23 cellular contexts compared by ENCODE assay signal in genomic region chr12:53145383-53145782, GRCh38. TPM values are rescaled to one million over a fixed set of nuclear protein-coding genes. Genes with fewer than 3 reads are reported as not detected.
DNase-seq lines count a peak whose midpoint lies in the region; ATAC-seq and TF ChIP-seq lines count a peak whose summit lies in the region.
"Had no signal": no experiment of that assay in that cellular context is flagged by ENCODE, and none has a peak within 500 bp of the region (broad histone marks: within the 10 kb centered on the region; RNA-seq: fewer than 3 reads in every experiment).

No MANE protein-coding gene starts in this region.

- peak; percentile 51 for ATAC-seq in sciatic nerve
- ATAC-seq in foreskin keratinocyte: no peak
- no peak for ATAC-seq in GM19397 (IDR thresholded peaks at IDR 0.05; ENCODE audit: unreplicated experiment)
- ATAC-seq: natural killer cell had no signal

- H3K36me3 Mint-ChIP-seq in activated CD4-positive, alpha-beta T cell treated with anti-CD3 and anti-CD28 coated beads, Interleukin-2, amount 10 ng/mL, durations not matched to agents 24 days and 14 days (ENCODE audit: low read depth): no peaks in the 10 kb centered on the region
- H3K36me3 Mint-ChIP-seq: memory B cell, natural killer cell had no signal

- peaks cover 2% of the 10 kb centered on the region for H3K27me3 ChIP-seq in foreskin keratinocyte
- H3K27me3 ChIP-seq: breast epithelium, tibial artery had no signal

- H3K9me3 Mint-ChIP-seq in activated CD4-positive, alpha-beta T cell treated with anti-CD3 and anti-CD28 coated beads, Interleukin-2, amount 10 ng/mL, durations not matched to agents 24 days and 14 days: no peaks in the 10 kb centered on the region
- H3K9me3 Mint-ChIP-seq: activated CD4-positive, alpha-beta T cell treated with anti-CD3 and anti-CD28 coated beads, Interleukin-2, amount 10 ng/mL, durations not matched to agents 7 days and 5 days; memory B cell; natural killer cell had no signal

- H3K27ac Mint-ChIP-seq in activated CD4-positive, alpha-beta T cell treated with anti-CD3 and anti-CD28 coated beads, Interleukin-2, amount 10 ng/mL, durations not matched to agents 24 days and 14 days: no peak overlapping the region
- H3K27ac Mint-ChIP-seq: activated CD4-positive, alpha-beta T cell treated with anti-CD3 and anti-CD28 coated beads, Interleukin-2, amount 10 ng/mL, durations not matched to agents 7 days and 5 days; memory B cell; natural killer cell had no signal

- H3K4me3 Mint-ChIP-seq in activated CD4-positive, alpha-beta T cell treated with anti-CD3 and anti-CD28 coated beads, Interleukin-2, amount 10 ng/mL, durations not matched to agents 24 days and 14 days: no peak overlapping the region
- H3K4me3 Mint-ChIP-seq: activated CD4-positive, alpha-beta T cell treated with anti-CD3 and anti-CD28 coated beads, Interleukin-2, amount 10 ng/mL, durations not matched to agents 7 days and 5 days; memory B cell; natural killer cell had no signal

- H3K27ac ChIP-seq in foreskin keratinocyte: no peak overlapping the region
- H3K27ac ChIP-seq: breast epithelium, tibial artery had no signal

- H3K4me3 ChIP-seq in foreskin fibroblast (ENCODE audit: low read depth in 1 of 2, low read length in 2 of 2): no peak overlapping the region
- H3K4me3 ChIP-seq: breast epithelium, tibial artery had no signal

- intact Hi-C loops in sciatic nerve (cut with DNase I): no loop called here
- intact Hi-C loops in activated CD4-positive, alpha-beta T cell treated with anti-CD3 and anti-CD28 coated beads, Interleukin-2, amount 10 ng/mL, durations not matched to agents 24 days and 14 days (cut with micrococcal nuclease): no loop called here

- H3K4me1 Mint-ChIP-seq in activated CD4-positive, alpha-beta T cell treated with anti-CD3 and anti-CD28 coated beads, Interleukin-2, amount 10 ng/mL, durations not matched to agents 24 days and 14 days: no peaks in the 10 kb centered on the region
- H3K4me1 Mint-ChIP-seq: activated CD4-positive, alpha-beta T cell treated with anti-CD3 and anti-CD28 coated beads, Interleukin-2, amount 10 ng/mL, durations not matched to agents 7 days and 5 days; memory B cell; natural killer cell had no signal

- H3K4me1 ChIP-seq in foreskin keratinocyte: no peaks in the 10 kb centered on the region
- H3K4me1 ChIP-seq: breast epithelium had no signal

- DNase-seq in GM03348 (ENCODE audit: low spot score) (peak; percentile 25), amniotic epithelial cell (ENCODE audit: low read depth) (peak; percentile 97), foreskin fibroblast (peak; percentile 67 to 78), sciatic nerve (ENCODE audit: low spot score) (no peak), foreskin keratinocyte (no peak), NCI-H748 treated with DMSO at 0.1 percent for 48 hours (lab: John Stamatoyannopoulos, UW) (no peak)
- DNase-seq in activated CD4-positive, alpha-beta T cell treated with anti-CD3 and anti-CD28 coated beads, Interleukin-2, amount 10 ng/mL, durations not matched to agents 24 days and 14 days: no peak
- DNase-seq: activated CD4-positive, alpha-beta T cell treated with anti-CD3 and anti-CD28 coated beads, Interleukin-2, amount 10 ng/mL, durations not matched to agents 7 days and 5 days; activated CD8-positive, alpha-beta memory T cell treated with anti-CD3 and anti-CD28 coated beads, Interleukin-2, amount 50 U/mL, for 48 hours; activated effector memory CD4-positive, alpha-beta T cell treated with Interleukin-2 at 50 U/mL for 16 hours; cortex of kidney; DMS79; MV-4-11; natural killer cell; NCI-H187; SIG-M5; stimulated activated naive CD4-positive, alpha-beta T cell treated with Interleukin-2 at 50 U/mL for 16 hours; T-helper 1 cell; tibial artery had no signal

- peaks cover 6% of the 10 kb centered on the region for H3K27me3 Mint-ChIP-seq in activated CD4-positive, alpha-beta T cell treated with anti-CD3 and anti-CD28 coated beads, Interleukin-2, amount 10 ng/mL, durations not matched to agents 24 days and 14 days
- H3K27me3 Mint-ChIP-seq: memory B cell had no signal

- TF ChIP-seq CTCF in foreskin fibroblast (IDR thresholded peaks at IDR 0.05; ENCODE audit: low read depth, low read length) (no peak), foreskin keratinocyte (conservative IDR thresholded peaks at IDR 0.05) (no peak)

RNA-seq across cellular contexts. Expression of gene ZNF740, which starts 35.1 kb away (rescaled TPM):
- total RNA-seq in sciatic nerve: 51.0 TPM
- total RNA-seq in foreskin keratinocyte: 11.0 and 11.7 TPM in 2 replicates
- 3.7 and 4.6 TPM in 2 replicates for polyA plus RNA-seq in foreskin keratinocyte
- total RNA-seq in activated CD4-positive, alpha-beta T cell treated with anti-CD3 and anti-CD28 coated beads, Interleukin-2, amount 10 ng/mL, durations not matched to agents 24 days and 14 days: 44.0 and 50.5 TPM in 2 replicates

RNA-seq across cellular contexts. Expression of gene CSAD, which starts 35.3 kb away (rescaled TPM):
- total RNA-seq in sciatic nerve: 81.7 TPM
- total RNA-seq in foreskin keratinocyte: 4.1 and 4.4 TPM in 2 replicates
- 3.0 and 3.1 TPM in 2 replicates for polyA plus RNA-seq in foreskin keratinocyte
- 21.6 and 25.6 TPM in 2 replicates for total RNA-seq in activated CD4-positive, alpha-beta T cell treated with anti-CD3 and anti-CD28 coated beads, Interleukin-2, amount 10 ng/mL, durations not matched to agents 24 days and 14 days

RNA-seq across cellular contexts. Expression of gene SOAT2, which starts 42.1 kb away (rescaled TPM):
- total RNA-seq in sciatic nerve (1.2 TPM), foreskin keratinocyte (not detected in 2 replicates)
- polyA plus RNA-seq in foreskin keratinocyte: not detected in 2 replicates
- total RNA-seq in activated CD4-positive, alpha-beta T cell treated with anti-CD3 and anti-CD28 coated beads, Interleukin-2, amount 10 ng/mL, durations not matched to agents 24 days and 14 days: not detected in 2 replicates
- total RNA-seq: kidney epithelial cell, natural killer cell had no signal

RNA-seq across cellular contexts. Expression of gene IGFBP6, which starts 47.9 kb away (rescaled TPM):
- total RNA-seq in sciatic nerve (1,832 TPM), foreskin keratinocyte (34.4 and 49.3 TPM in 2 replicates)
- polyA plus RNA-seq in foreskin keratinocyte: 46.4 and 62.5 TPM in 2 replicates
- not detected in 2 replicates for total RNA-seq in activated CD4-positive, alpha-beta T cell treated with anti-CD3 and anti-CD28 coated beads, Interleukin-2, amount 10 ng/mL, durations not matched to agents 24 days and 14 days

Comparison
In these comparisons a context has a peak if more than half of its experiments do, and no peak if none do; other contexts are left out.
1. DNase-seq: peak in GM03348 (single experiment), amniotic epithelial cell (single experiment) and foreskin fibroblast (2 of 2); none in sciatic nerve (single experiment), foreskin keratinocyte (0 of 2), activated CD4-positive, alpha-beta T cell treated with anti-CD3 and anti-CD28 coated beads, Interleukin-2, amount 10 ng/mL, durations not matched to agents 24 days and 14 days (single experiment) and NCI-H748 treated with DMSO at 0.1 percent for 48 hours (single experiment).